1 cellular context compared by ENCODE assay signal in the genomic region with DNA sequence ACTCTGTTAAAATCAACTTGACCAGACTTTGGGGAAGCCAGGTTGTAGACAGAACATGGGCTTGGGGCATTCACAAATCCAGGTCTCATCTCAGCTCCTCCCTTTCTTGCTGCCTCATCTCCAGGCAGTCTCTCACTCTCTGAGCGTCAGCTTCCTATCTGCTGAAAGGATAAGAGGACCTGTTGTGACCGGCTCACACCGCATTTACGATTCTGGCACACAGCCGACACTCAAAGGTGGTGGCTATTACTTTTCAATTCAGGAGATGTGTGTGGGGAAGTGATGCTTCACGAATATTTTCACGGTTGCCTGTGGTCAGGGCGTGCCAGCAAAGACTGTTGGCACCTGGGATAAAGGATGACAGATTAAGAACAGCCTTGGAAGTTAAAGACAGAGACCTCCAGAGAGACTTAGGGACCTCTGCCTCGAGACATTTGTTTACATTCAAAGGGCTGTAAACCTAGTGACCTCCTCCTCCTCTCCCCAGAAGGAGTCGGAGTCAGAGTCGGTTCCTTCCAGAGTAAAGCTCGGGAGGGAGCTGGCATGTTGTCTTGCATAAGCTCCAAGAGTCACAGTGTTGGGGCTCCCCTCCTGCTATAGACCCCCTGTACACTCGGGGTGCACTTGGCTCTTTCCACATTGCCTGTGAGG.
TF ChIP-seq lines count a peak whose summit lies in the region.

No MANE protein-coding gene starts in this region.

TF ChIP-seq in HEK293, 187 proteins besides CTCF, POLR2A, EP300 and RAD21 (continued from another document and continues in another):
- TF ChIP-seq, protein P1, sequence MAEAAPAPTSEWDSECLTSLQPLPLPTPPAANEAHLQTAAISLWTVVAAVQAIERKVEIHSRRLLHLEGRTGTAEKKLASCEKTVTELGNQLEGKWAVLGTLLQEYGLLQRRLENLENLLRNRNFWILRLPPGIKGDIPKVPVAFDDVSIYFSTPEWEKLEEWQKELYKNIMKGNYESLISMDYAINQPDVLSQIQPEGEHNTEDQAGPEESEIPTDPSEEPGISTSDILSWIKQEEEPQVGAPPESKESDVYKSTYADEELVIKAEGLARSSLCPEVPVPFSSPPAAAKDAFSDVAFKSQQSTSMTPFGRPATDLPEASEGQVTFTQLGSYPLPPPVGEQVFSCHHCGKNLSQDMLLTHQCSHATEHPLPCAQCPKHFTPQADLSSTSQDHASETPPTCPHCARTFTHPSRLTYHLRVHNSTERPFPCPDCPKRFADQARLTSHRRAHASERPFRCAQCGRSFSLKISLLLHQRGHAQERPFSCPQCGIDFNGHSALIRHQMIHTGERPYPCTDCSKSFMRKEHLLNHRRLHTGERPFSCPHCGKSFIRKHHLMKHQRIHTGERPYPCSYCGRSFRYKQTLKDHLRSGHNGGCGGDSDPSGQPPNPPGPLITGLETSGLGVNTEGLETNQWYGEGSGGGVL (tag by site-specific recombination; IDR thresholded peaks at IDR 0.05) = no peak
- TF ChIP-seq, protein P2, sequence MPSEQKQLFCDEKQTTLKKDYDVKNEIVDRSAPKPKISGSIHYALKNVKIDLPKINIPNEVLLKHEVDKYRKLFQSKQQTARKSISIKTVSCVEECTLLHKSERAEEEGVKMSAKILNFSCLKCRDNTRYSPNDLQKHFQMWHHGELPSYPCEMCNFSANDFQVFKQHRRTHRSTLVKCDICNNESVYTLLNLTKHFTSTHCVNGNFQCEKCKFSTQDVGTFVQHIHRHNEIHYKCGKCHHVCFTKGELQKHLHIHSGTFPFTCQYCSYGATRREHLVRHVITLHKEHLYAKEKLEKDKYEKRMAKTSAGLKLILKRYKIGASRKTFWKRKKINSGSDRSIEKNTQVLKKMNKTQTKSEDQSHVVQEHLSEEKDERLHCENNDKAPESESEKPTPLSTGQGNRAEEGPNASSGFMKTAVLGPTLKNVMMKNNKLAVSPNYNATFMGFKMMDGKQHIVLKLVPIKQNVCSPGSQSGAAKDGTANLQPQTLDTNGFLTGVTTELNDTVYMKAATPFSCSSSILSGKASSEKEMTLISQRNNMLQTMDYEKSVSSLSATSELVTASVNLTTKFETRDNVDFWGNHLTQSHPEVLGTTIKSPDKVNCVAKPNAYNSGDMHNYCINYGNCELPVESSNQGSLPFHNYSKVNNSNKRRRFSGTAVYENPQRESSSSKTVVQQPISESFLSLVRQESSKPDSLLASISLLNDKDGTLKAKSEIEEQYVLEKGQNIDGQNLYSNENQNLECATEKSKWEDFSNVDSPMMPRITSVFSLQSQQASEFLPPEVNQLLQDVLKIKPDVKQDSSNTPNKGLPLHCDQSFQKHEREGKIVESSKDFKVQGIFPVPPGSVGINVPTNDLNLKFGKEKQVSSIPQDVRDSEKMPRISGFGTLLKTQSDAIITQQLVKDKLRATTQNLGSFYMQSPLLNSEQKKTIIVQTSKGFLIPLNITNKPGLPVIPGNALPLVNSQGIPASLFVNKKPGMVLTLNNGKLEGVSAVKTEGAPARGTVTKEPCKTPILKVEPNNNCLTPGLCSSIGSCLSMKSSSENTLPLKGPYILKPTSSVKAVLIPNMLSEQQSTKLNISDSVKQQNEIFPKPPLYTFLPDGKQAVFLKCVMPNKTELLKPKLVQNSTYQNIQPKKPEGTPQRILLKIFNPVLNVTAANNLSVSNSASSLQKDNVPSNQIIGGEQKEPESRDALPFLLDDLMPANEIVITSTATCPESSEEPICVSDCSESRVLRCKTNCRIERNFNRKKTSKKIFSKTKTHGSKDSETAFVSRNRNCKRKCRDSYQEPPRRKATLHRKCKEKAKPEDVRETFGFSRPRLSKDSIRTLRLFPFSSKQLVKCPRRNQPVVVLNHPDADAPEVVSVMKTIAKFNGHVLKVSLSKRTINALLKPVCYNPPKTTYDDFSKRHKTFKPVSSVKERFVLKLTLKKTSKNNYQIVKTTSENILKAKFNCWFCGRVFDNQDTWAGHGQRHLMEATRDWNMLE (tag by site-specific recombination; conservative IDR thresholded peaks at IDR 0.05; ENCODE audit: low read depth) = no peak
- 0 out of 2 replicates have a peak, but pooled peaks have one; percentile 36 for TF ChIP-seq ZNF561 (tag by site-specific recombination; IDR thresholded peaks at IDR 0.05; ENCODE audit: borderline replicate concordance)
- no peak for TF ChIP-seq ZNF138 (tag by site-specific recombination; IDR thresholded peaks at IDR 0.05; ENCODE audit: borderline replicate concordance)
- TF ChIP-seq ZNF302 (tag by site-specific recombination; IDR thresholded peaks at IDR 0.05; ENCODE audit: low read depth) = no peak
- TF ChIP-seq ZNF585B (tag by site-specific recombination; IDR thresholded peaks at IDR 0.05) = no peak
- no peak for TF ChIP-seq ZFP3 (tag by site-specific recombination; IDR thresholded peaks at IDR 0.05; ENCODE audit: low read depth)
- TF ChIP-seq, protein P3, sequence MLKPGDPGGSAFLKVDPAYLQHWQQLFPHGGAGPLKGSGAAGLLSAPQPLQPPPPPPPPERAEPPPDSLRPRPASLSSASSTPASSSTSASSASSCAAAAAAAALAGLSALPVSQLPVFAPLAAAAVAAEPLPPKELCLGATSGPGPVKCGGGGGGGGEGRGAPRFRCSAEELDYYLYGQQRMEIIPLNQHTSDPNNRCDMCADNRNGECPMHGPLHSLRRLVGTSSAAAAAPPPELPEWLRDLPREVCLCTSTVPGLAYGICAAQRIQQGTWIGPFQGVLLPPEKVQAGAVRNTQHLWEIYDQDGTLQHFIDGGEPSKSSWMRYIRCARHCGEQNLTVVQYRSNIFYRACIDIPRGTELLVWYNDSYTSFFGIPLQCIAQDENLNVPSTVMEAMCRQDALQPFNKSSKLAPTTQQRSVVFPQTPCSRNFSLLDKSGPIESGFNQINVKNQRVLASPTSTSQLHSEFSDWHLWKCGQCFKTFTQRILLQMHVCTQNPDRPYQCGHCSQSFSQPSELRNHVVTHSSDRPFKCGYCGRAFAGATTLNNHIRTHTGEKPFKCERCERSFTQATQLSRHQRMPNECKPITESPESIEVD (tag by site-specific recombination; IDR thresholded peaks at IDR 0.05) = no peak
- no peak for TF ChIP-seq ZNF707 (tag by site-specific recombination; IDR thresholded peaks at IDR 0.05)
- no peak for TF ChIP-seq ZFP41 (tag by site-specific recombination; IDR thresholded peaks at IDR 0.05; ENCODE audit: borderline replicate concordance)
- no peak for TF ChIP-seq ZNF146 (tag by site-specific recombination; IDR thresholded peaks at IDR 0.05)
- TF ChIP-seq, protein P4, sequence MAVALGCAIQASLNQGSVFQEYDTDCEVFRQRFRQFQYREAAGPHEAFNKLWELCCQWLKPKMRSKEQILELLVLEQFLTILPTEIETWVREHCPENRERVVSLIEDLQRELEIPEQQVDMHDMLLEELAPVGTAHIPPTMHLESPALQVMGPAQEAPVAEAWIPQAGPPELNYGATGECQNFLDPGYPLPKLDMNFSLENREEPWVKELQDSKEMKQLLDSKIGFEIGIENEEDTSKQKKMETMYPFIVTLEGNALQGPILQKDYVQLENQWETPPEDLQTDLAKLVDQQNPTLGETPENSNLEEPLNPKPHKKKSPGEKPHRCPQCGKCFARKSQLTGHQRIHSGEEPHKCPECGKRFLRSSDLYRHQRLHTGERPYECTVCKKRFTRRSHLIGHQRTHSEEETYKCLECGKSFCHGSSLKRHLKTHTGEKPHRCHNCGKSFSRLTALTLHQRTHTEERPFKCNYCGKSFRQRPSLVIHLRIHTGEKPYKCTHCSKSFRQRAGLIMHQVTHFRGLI (tag by site-specific recombination; IDR thresholded peaks at IDR 0.05) = no peak
- TF ChIP-seq SP3 (tag by site-specific recombination; IDR thresholded peaks at IDR 0.05) = no peak
- no peak for TF ChIP-seq ZNF133 (tag by site-specific recombination; IDR thresholded peaks at IDR 0.05)
- no peak for TF ChIP-seq SP7 (tag by site-specific recombination; IDR thresholded peaks at IDR 0.05)
- TF ChIP-seq, protein P5, sequence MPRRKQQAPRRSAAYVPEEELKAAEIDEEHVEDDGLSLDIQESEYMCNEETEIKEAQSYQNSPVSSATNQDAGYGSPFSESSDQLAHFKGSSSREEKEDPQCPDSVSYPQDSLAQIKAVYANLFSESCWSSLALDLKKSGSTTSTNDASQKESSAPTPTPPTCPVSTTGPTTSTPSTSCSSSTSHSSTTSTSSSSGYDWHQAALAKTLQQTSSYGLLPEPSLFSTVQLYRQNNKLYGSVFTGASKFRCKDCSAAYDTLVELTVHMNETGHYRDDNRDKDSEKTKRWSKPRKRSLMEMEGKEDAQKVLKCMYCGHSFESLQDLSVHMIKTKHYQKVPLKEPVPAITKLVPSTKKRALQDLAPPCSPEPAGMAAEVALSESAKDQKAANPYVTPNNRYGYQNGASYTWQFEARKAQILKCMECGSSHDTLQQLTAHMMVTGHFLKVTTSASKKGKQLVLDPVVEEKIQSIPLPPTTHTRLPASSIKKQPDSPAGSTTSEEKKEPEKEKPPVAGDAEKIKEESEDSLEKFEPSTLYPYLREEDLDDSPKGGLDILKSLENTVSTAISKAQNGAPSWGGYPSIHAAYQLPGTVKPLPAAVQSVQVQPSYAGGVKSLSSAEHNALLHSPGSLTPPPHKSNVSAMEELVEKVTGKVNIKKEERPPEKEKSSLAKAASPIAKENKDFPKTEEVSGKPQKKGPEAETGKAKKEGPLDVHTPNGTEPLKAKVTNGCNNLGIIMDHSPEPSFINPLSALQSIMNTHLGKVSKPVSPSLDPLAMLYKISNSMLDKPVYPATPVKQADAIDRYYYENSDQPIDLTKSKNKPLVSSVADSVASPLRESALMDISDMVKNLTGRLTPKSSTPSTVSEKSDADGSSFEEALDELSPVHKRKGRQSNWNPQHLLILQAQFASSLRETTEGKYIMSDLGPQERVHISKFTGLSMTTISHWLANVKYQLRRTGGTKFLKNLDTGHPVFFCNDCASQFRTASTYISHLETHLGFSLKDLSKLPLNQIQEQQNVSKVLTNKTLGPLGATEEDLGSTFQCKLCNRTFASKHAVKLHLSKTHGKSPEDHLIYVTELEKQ (tag by site-specific recombination; IDR thresholded peaks at IDR 0.05; ENCODE audit: borderline replicate concordance) = no peak
- TF ChIP-seq, protein P6, sequence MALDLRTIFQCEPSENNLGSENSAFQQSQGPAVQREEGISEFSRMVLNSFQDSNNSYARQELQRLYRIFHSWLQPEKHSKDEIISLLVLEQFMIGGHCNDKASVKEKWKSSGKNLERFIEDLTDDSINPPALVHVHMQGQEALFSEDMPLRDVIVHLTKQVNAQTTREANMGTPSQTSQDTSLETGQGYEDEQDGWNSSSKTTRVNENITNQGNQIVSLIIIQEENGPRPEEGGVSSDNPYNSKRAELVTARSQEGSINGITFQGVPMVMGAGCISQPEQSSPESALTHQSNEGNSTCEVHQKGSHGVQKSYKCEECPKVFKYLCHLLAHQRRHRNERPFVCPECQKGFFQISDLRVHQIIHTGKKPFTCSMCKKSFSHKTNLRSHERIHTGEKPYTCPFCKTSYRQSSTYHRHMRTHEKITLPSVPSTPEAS (tag by site-specific recombination; IDR thresholded peaks at IDR 0.05) = no peak
- TF ChIP-seq, protein P7, sequence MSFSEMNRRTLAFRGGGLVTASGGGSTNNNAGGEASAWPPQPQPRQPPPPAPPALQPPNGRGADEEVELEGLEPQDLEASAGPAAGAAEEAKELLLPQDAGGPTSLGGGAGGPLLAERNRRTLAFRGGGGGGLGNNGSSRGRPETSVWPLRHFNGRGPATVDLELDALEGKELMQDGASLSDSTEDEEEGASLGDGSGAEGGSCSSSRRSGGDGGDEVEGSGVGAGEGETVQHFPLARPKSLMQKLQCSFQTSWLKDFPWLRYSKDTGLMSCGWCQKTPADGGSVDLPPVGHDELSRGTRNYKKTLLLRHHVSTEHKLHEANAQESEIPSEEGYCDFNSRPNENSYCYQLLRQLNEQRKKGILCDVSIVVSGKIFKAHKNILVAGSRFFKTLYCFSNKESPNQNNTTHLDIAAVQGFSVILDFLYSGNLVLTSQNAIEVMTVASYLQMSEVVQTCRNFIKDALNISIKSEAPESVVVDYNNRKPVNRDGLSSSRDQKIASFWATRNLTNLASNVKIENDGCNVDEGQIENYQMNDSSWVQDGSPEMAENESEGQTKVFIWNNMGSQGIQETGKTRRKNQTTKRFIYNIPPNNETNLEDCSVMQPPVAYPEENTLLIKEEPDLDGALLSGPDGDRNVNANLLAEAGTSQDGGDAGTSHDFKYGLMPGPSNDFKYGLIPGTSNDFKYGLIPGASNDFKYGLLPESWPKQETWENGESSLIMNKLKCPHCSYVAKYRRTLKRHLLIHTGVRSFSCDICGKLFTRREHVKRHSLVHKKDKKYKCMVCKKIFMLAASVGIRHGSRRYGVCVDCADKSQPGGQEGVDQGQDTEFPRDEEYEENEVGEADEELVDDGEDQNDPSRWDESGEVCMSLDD (tag by site-specific recombination; IDR thresholded peaks at IDR 0.05) = no peak
- TF ChIP-seq ZNF114 (tag by site-specific recombination; IDR thresholded peaks at IDR 0.05) = no peak
- TF ChIP-seq, protein P8, sequence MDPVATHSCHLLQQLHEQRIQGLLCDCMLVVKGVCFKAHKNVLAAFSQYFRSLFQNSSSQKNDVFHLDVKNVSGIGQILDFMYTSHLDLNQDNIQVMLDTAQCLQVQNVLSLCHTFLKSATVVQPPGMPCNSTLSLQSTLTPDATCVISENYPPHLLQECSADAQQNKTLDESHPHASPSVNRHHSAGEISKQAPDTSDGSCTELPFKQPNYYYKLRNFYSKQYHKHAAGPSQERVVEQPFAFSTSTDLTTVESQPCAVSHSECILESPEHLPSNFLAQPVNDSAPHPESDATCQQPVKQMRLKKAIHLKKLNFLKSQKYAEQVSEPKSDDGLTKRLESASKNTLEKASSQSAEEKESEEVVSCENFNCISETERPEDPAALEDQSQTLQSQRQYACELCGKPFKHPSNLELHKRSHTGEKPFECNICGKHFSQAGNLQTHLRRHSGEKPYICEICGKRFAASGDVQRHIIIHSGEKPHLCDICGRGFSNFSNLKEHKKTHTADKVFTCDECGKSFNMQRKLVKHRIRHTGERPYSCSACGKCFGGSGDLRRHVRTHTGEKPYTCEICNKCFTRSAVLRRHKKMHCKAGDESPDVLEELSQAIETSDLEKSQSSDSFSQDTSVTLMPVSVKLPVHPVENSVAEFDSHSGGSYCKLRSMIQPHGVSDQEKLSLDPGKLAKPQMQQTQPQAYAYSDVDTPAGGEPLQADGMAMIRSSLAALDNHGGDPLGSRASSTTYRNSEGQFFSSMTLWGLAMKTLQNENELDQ (tag by site-specific recombination; IDR thresholded peaks at IDR 0.05; ENCODE audit: low read depth) = no peak
- no peak for TF ChIP-seq ZNF423 (tag by site-specific recombination; IDR thresholded peaks at IDR 0.05)
- TF ChIP-seq TRIM28 (IDR thresholded peaks at IDR 0.05; ENCODE audit: borderline replicate concordance, low read length) = no peak
- TF ChIP-seq KLF1 (tag by site-specific recombination; IDR thresholded peaks at IDR 0.05) = peak; percentile 61
- no peak for TF ChIP-seq ZSCAN16 (tag by site-specific recombination; IDR thresholded peaks at IDR 0.05)
- TF ChIP-seq, protein P9, sequence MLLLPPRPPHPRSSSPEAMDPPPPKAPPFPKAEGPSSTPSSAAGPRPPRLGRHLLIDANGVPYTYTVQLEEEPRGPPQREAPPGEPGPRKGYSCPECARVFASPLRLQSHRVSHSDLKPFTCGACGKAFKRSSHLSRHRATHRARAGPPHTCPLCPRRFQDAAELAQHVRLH (tag by site-specific recombination; IDR thresholded peaks at IDR 0.05) = no peak
- no peak for TF ChIP-seq OSR2 (tag by site-specific recombination; IDR thresholded peaks at IDR 0.05)
- TF ChIP-seq EGR2 (tag by site-specific recombination; IDR thresholded peaks at IDR 0.05; ENCODE audit: low read depth) = no peak
- no peak for TF ChIP-seq ZNF610 (tag by site-specific recombination; IDR thresholded peaks at IDR 0.05; ENCODE audit: borderline replicate concordance)
- TF ChIP-seq ZNF785 (tag by site-specific recombination; IDR thresholded peaks at IDR 0.05) = no peak
- TF ChIP-seq ZNF529 (tag by site-specific recombination; IDR thresholded peaks at IDR 0.05; ENCODE audit: insufficient replicate concordance) = no peak
- TF ChIP-seq ZBTB48 (tag by site-specific recombination; IDR thresholded peaks at IDR 0.05) = peak; percentile 50; the same call in 1 of the 2 replicates
- TF ChIP-seq ZBTB1 (tag by site-specific recombination; IDR thresholded peaks at IDR 0.05) = no peak
- no peak for TF ChIP-seq ZNF626 (tag by site-specific recombination; IDR thresholded peaks at IDR 0.05)
- TF ChIP-seq ZNF274 (IDR thresholded peaks at IDR 0.05; ENCODE audit: low read length) = no peak
- TF ChIP-seq ZNF274 (tag by site-specific recombination; IDR thresholded peaks at IDR 0.05; ENCODE audit: borderline replicate concordance) = no peak
